In the genomic region with DNA sequence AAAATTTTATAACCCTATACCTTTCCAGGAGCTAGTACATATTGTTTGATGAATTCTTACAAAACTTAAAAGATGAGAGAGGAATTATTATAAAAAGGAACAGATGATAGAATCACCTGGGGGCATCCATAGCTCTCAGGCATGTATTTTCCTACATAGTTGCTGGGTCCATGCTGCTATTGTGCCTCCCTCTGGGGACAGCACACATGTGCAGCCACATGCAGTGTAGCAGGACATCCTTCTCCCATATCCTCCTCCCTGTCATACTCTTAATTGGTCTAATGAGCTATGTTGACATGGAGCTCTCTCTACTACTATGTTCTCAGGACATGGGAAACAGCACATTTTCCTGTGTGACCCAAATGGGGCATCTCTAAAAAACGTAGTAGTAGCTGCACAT, we compare ENCODE assay signal across 18 cellular contexts.
DNase-seq lines count a peak whose midpoint lies in the region; ATAC-seq, FAIRE-seq and TF ChIP-seq lines count a peak whose summit lies in the region.
"Had no signal": no experiment of that assay in that cellular context is flagged by ENCODE, and none has a peak within 500 bp of the region (broad histone marks: within the 10 kb centered on the region; RNA-seq: fewer than 3 reads in every experiment).

No MANE protein-coding gene starts in this region.

- no peak for TF ChIP-seq POLR2A in endothelial cell of umbilical vein (IDR thresholded peaks at IDR 0.05; ENCODE audit: low read depth, low read length)

- H3K4me3 ChIP-seq in BE2C (ENCODE audit: low read depth, low read length) (no peak overlapping the region), endothelial cell of umbilical vein (replicated peaks in 1 of 3; ENCODE audit: insufficient read depth in 1 of 3, low read depth in 1 of 3, low read length in 3 of 3) (no peak overlapping the region)
- H3K4me3 ChIP-seq: A549 had no signal

- H3K27ac ChIP-seq in endothelial cell of umbilical vein (ENCODE audit: insufficient read depth, low read depth, low read length) = no peak overlapping the region
- H3K27ac ChIP-seq: A549, C4-2B had no signal

- no peaks in the 10 kb centered on the region for H3K79me2 ChIP-seq in endothelial cell of umbilical vein (ENCODE audit: control insufficient read depth, insufficient read depth, low read length)

- H3K9me3 ChIP-seq in BE2C (no peaks in the 10 kb centered on the region), endothelial cell of umbilical vein (replicated peaks; ENCODE audit: control insufficient read depth, insufficient read depth, low read length) (no peaks in the 10 kb centered on the region)
- H3K9me3 ChIP-seq: A549 had no signal

- H3K36me3 ChIP-seq in BE2C (no peaks in the 10 kb centered on the region), endothelial cell of umbilical vein (ENCODE audit: control insufficient read depth in 2 of 2, extremely low read depth in 1 of 2, insufficient read depth in 2 of 2, low read length in 2 of 2) (no peaks in the 10 kb centered on the region)

- no peak overlapping the region for H2AFZ ChIP-seq in endothelial cell of umbilical vein (ENCODE audit: low read depth, low read length)

- CTCF ChIA-PET in endothelial cell of umbilical vein (lab: Charles Lee) = interaction anchor here (0.6 to 2.8 kb wide), 22 partner anchors 9 to 1159 kb away, joined by 3 to 65 read pairs (median 5); no protein-coding TSS in a partner anchor

- peak; percentile 8; the same call in 1 of the 2 replicates for TF ChIP-seq CTCF in BE2C (IDR thresholded peaks at IDR 0.05; ENCODE audit: low read depth, low read length)
- peak; percentile 15 to 26 for TF ChIP-seq CTCF in endothelial cell of umbilical vein (IDR thresholded peaks at IDR 0.05; ENCODE audit: extremely low read depth in 1 of 2, insufficient read depth in 1 of 2, low read depth in 1 of 2, low read length in 2 of 2)

- POLR2A ChIA-PET in endothelial cell of umbilical vein (lab: Charles Lee) = no interaction called here

- FAIRE-seq in endothelial cell of umbilical vein (lab: Jason Lieb, UNC) = no peak
- FAIRE-seq: A549 had no signal

- DNase-seq in BE2C = no peak
- DNase-seq in NAMALWA (ENCODE audit: low spot score) = peak; percentile 7
- DNase-seq in endothelial cell of umbilical vein (ENCODE audit: low read depth, low spot score) = peak; percentile 5
- DNase-seq in SIG-M5 (lab: John Stamatoyannopoulos, UW) = no peak
- no peak for DNase-seq in DMS114 treated with DMSO at 0.1 percent for 48 hours (lab: John Stamatoyannopoulos, UW; ENCODE audit: unreplicated experiment)
- no peak for DNase-seq in activated CD4-positive, CD25-positive, alpha-beta regulatory T cell treated with anti-CD3 and anti-CD28 coated beads, Interleukin-2, amount 50 U/mL, for 72 hours
- DNase-seq: DMS 273 treated with DMSO at 0.1 percent for 48 hours, GOT3, MM.1S, NCI-H187 treated with DMSO at 0.1 percent for 48 hours, NCI-H2171 treated with DMSO at 0.1 percent for 48 hours, NCI-H446 treated with DMSO at 0.1 percent for 48 hours, NCI-H748 treated with DMSO at 0.1 percent for 48 hours, PC-3 had no signal

- dilution Hi-C loops in endothelial cell of umbilical vein (cut with MboI; ENCODE audit: extremely low pct_ligation_motif_present, low sequenced_read_pairs) = no loop called here

- no peak overlapping the region for H3K9ac ChIP-seq in endothelial cell of umbilical vein (replicated peaks; ENCODE audit: extremely low read depth, insufficient read depth, low read length)

- ATAC-seq in GM19351 (IDR thresholded peaks at IDR 0.05; ENCODE audit: unreplicated experiment) (peak; percentile 24), HG03039 (IDR thresholded peaks at IDR 0.05; ENCODE audit: unreplicated experiment) (no peak)
- ATAC-seq: A549, PC-3 had no signal

- H3K27me3 ChIP-seq in BE2C = no peaks in the 10 kb centered on the region
- no peaks in the 10 kb centered on the region for H3K27me3 ChIP-seq in endothelial cell of umbilical vein (ENCODE audit: control insufficient read depth in 2 of 2, insufficient read depth in 2 of 2, low read length in 2 of 2)

- no peaks in the 10 kb centered on the region for H3K4me1 ChIP-seq in BE2C
- H3K4me1 ChIP-seq in endothelial cell of umbilical vein (ENCODE audit: control insufficient read depth, extremely low read depth, insufficient read depth, low read length) = peaks cover 34% of the 10 kb centered on the region
- H3K4me1 ChIP-seq: A549 had no signal

- BruUV-seq in endothelial cell of umbilical vein (replicated peaks; lab: Mats Ljungman, UMichigan) = no TSS peak

- H3K9me1 ChIP-seq in endothelial cell of umbilical vein (replicated peaks; ENCODE audit: control insufficient read depth, extremely low read depth, insufficient read depth, low read length) = peaks cover 3% of the 10 kb centered on the region

- H3K4me2 ChIP-seq in endothelial cell of umbilical vein (ENCODE audit: insufficient read depth, low read length) = no peak overlapping the region
- H3K4me2 ChIP-seq: A549 had no signal

- intact Hi-C loops in endothelial cell of umbilical vein (cut with micrococcal nuclease) = loop anchor here (10.0 kb wide), 1 partner anchor 1060 kb away; no protein-coding TSS in a partner anchor

- no peaks in the 10 kb centered on the region for H4K20me1 ChIP-seq in endothelial cell of umbilical vein (replicated peaks; ENCODE audit: control insufficient read depth, extremely low read depth, insufficient read depth, low read length)

TF ChIP-seq in endothelial cell of umbilical vein, 7 proteins besides CTCF, POLR2A, EP300 and RAD21:
- TF ChIP-seq, protein P1, sequence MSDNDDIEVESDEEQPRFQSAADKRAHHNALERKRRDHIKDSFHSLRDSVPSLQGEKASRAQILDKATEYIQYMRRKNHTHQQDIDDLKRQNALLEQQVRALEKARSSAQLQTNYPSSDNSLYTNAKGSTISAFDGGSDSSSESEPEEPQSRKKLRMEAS (IDR thresholded peaks at IDR 0.05; ENCODE audit: insufficient read depth, insufficient read length) = no peak
- TF ChIP-seq EZH2 (IDR thresholded peaks at IDR 0.05; ENCODE audit: borderline replicate concordance, low read depth, low read length, severe bottlenecking) = no peak
- no peak for TF ChIP-seq FOS (IDR thresholded peaks at IDR 0.05; ENCODE audit: borderline replicate concordance, insufficient read depth, low read length)
- TF ChIP-seq JUN (IDR thresholded peaks at IDR 0.05; ENCODE audit: borderline replicate concordance, insufficient read depth, insufficient read length, low read depth) = no peak

Comparison
In these comparisons a context has a peak if more than half of its experiments do, and no peak if none do; other contexts are left out.
1. DNase-seq: peak in NAMALWA (single experiment) and endothelial cell of umbilical vein (single experiment); none in BE2C (single experiment), SIG-M5 (single experiment), DMS114 treated with DMSO at 0.1 percent for 48 hours (single experiment) and activated CD4-positive, CD25-positive, alpha-beta regulatory T cell treated with anti-CD3 and anti-CD28 coated beads, Interleukin-2, amount 50 U/mL, for 72 hours (single experiment).